In genomic region chr1:31295874-31296485, GRCh38 we compare ENCODE assay signal across 1 cellular context.
TF ChIP-seq lines count a peak whose summit lies in the region.

No MANE protein-coding gene starts in this region.

TF ChIP-seq in endothelial cell of umbilical vein, 7 proteins besides CTCF, POLR2A, EP300 and RAD21:
- no peak for TF ChIP-seq EZH2 (IDR thresholded peaks at IDR 0.05; ENCODE audit: borderline replicate concordance, low read depth, low read length, severe bottlenecking)
- no peak for TF ChIP-seq MYC (IDR thresholded peaks at IDR 0.05; ENCODE audit: low read depth, low read length)
- TF ChIP-seq MAX (IDR thresholded peaks at IDR 0.05; ENCODE audit: insufficient read depth, insufficient read length) = no peak
TF ChIP-seq in endothelial cell of umbilical vein: peak in this region for 0.
